ENCODE assay signal across 8 cellular contexts in genomic region chr11:65505434-65506315, GRCh38. TPM values are rescaled to one million over a fixed set of nuclear protein-coding genes. Genes with fewer than 3 reads are reported as not detected.
DNase-seq lines count a peak whose midpoint lies in the region; ATAC-seq and TF ChIP-seq lines count a peak whose summit lies in the region.

No MANE protein-coding gene starts in this region.

- intact Hi-C loops in CD8-positive, alpha-beta T cell (cut with DNase I, micrococcal nuclease), result loop anchor here in 1 of 2 experiments (5.0 kb wide), 2 partner anchors 303 to 393 kb away; partner anchors contain the start of gene TM7SF2
- intact Hi-C loops in colonic mucosa (cut with DNase I), result loop anchor here (2.0 to 5.0 kb wide), 2 partner anchors 33 to 83 kb away; partner anchors contain the start of gene NEAT1

- DNase-seq in CD8-positive, alpha-beta T cell, result no peak
- DNase-seq in M059J (ENCODE audit: low read depth) (peak; percentile 74), colonic mucosa (peak; percentile 65), naive B cell (no peak), cortex of kidney (lab: John Stamatoyannopoulos, UW) (no peak), globus pallidus (ENCODE audit: low spot score) (no peak), GOT3 (lab: John Stamatoyannopoulos, UW) (no peak)

- H3K4me3 Mint-ChIP-seq in CD8-positive, alpha-beta T cell, result no peak overlapping the region
- H3K4me3 Mint-ChIP-seq in naive B cell, result peak overlapping the region in 2 of 8 donors; percentile 85 to 87

- no peaks in the 10 kb centered on the region for H3K27me3 ChIP-seq in CD8-positive, alpha-beta T cell (ENCODE audit: insufficient read depth, low read length)
- H3K27me3 ChIP-seq in colonic mucosa, result no peaks in the 10 kb centered on the region

- POLR2A ChIA-PET in CD8-positive, alpha-beta T cell (lab: Charles Lee), result interaction anchor here (0.6 to 18.0 kb wide), 20 partner anchors 7 to 1752 kb away, joined by 3 to 1786 read pairs (median 6); partner anchors contain the start of genes DPF2, FAM89B, FRMD8 and MALAT1

- H3K27ac ChIP-seq in CD8-positive, alpha-beta T cell (ENCODE audit: low read depth, low read length), result peak overlapping the region; percentile 99
- H3K27ac ChIP-seq in colonic mucosa, result peak overlapping the region; percentile 99

- H3K27ac Mint-ChIP-seq in CD8-positive, alpha-beta T cell, result peak overlapping the region; percentile 89
- H3K27ac Mint-ChIP-seq in naive B cell, result peak overlapping the region in 5 of 6 donors; percentile 70 to 89 (median 79)

- no peaks in the 10 kb centered on the region for H3K9me3 Mint-ChIP-seq in CD8-positive, alpha-beta T cell
- no peaks in the 10 kb centered on the region for H3K9me3 Mint-ChIP-seq in naive B cell

- peaks cover 58% of the 10 kb centered on the region for H3K36me3 ChIP-seq in CD8-positive, alpha-beta T cell (ENCODE audit: insufficient read depth, low read length)
- H3K36me3 ChIP-seq in colonic mucosa, result peaks cover 9% of the 10 kb centered on the region

- no peak for TF ChIP-seq CTCF in CD8-positive, alpha-beta T cell (IDR thresholded peaks at IDR 0.05)
- TF ChIP-seq CTCF in colonic mucosa (IDR thresholded peaks at IDR 0.05), result no peak

- H3K4me3 ChIP-seq in CD8-positive, alpha-beta T cell (ENCODE audit: low read depth, low read length), result peak overlapping the region; percentile 72
- peak overlapping the region; percentile 66 for H3K4me3 ChIP-seq in colonic mucosa

- ATAC-seq in CD8-positive, alpha-beta T cell, result no peak
- ATAC-seq in naive B cell (ENCODE audit: low read depth in 2 of 2) (no peak), HG03095 (IDR thresholded peaks at IDR 0.05; ENCODE audit: unreplicated experiment) (no peak)

- H3K27me3 Mint-ChIP-seq in CD8-positive, alpha-beta T cell (ENCODE audit: low read depth), result no peaks in the 10 kb centered on the region
- H3K27me3 Mint-ChIP-seq in naive B cell, result no peaks in the 10 kb centered on the region

- H3K4me1 Mint-ChIP-seq in CD8-positive, alpha-beta T cell (ENCODE audit: low read depth), result peaks cover 49% of the 10 kb centered on the region
- peaks cover 52 to 61% (median 58%) of the 10 kb centered on the region in 3 donors for H3K4me1 Mint-ChIP-seq in naive B cell

- H3K9me3 ChIP-seq in CD8-positive, alpha-beta T cell (ENCODE audit: low read length), result no peaks in the 10 kb centered on the region
- no peaks in the 10 kb centered on the region for H3K9me3 ChIP-seq in colonic mucosa

- H3K9ac ChIP-seq in colonic mucosa (ENCODE audit: low read depth in 2 of 2, low read length in 2 of 2), result peak overlapping the region; percentile 75 to 100

- CTCF ChIA-PET in CD8-positive, alpha-beta T cell (lab: Charles Lee), result interaction anchor here (0.6 to 9.1 kb wide), 15 partner anchors 7 to 301 kb away, joined by 3 to 219 read pairs (median 4); partner anchors contain the start of genes MALAT1 and NEAT1

- peaks cover 36% of the 10 kb centered on the region for H3K36me3 Mint-ChIP-seq in CD8-positive, alpha-beta T cell
- peaks cover 8 to 26% of the 10 kb centered on the region in 2 donors for H3K36me3 Mint-ChIP-seq in naive B cell

- H3K4me1 ChIP-seq in CD8-positive, alpha-beta T cell (ENCODE audit: insufficient read depth, low read length), result peaks cover 40% of the 10 kb centered on the region
- peaks cover 2% of the 10 kb centered on the region for H3K4me1 ChIP-seq in colonic mucosa

RNA-seq across cellular contexts. Expression of gene MALAT1, which starts 6.8 kb away (rescaled TPM):
- total RNA-seq in CD8-positive, alpha-beta T cell, result over 10,000 TPM; 25,886 to 26,729 TPM
- 370 and 608 TPM in 2 replicates for total RNA-seq in M059J (2014; rRNA removed; shearing (Covaris generic))
- total RNA-seq in colonic mucosa, result 1,000 to 10,000 TPM; 4,716 to 6,071 TPM
- 1,000 to 10,000 TPM; 1,985 to 6,450 (median 3,738) TPM for polyA plus RNA-seq in naive B cell (ENCODE audit: low read depth in 6 of 6)

RNA-seq across cellular contexts. Expression of gene SCYL1, which starts 19.2 kb away (rescaled TPM):
- total RNA-seq in CD8-positive, alpha-beta T cell, result 10 to 100 TPM; 55.8 to 60.4 TPM
- 59.7 and 96.5 TPM in 2 replicates for total RNA-seq in M059J (2014; rRNA removed; shearing (Covaris generic))
- 10 to 100 TPM; 59.2 to 84.1 TPM for total RNA-seq in colonic mucosa
- polyA plus RNA-seq in naive B cell (ENCODE audit: low read depth in 6 of 6), result 10 to 100 TPM; 21.8 to 40.0 (median 27.2) TPM

RNA-seq across cellular contexts. Expression of gene LTBP3, which starts 52.5 kb away (rescaled TPM):
- 100 to 1,000 TPM; 231 to 246 TPM for total RNA-seq in CD8-positive, alpha-beta T cell
- total RNA-seq in M059J (2014; rRNA removed; shearing (Covaris generic)), result 15.1 and 27.3 TPM in 2 replicates
- 10 to 100 TPM; 27.3 to 31.1 TPM for total RNA-seq in colonic mucosa
- 10 to 100 TPM; 12.5 to 40.5 (median 23.0) TPM for polyA plus RNA-seq in naive B cell (ENCODE audit: low read depth in 6 of 6)

Comparison
In these comparisons a context has a peak if more than half of its experiments do, and no peak if none do; other contexts are left out.
1. DNase-seq: peak in M059J (single experiment) and colonic mucosa (single experiment); none in CD8-positive, alpha-beta T cell (0 of 7), naive B cell (single experiment), cortex of kidney (single experiment), globus pallidus (single experiment) and GOT3 (single experiment).
2. RNA of gene MALAT1, which starts 6.8 kb away (total RNA-seq): 25,886 to 26,729 TPM in CD8-positive, alpha-beta T cell; 4,716 to 6,071 TPM in colonic mucosa and 370 to 608 TPM in M059J; every median in the first group is over 4 times any median in the second.